12 cellular contexts compared by ENCODE assay signal in the genomic region with DNA sequence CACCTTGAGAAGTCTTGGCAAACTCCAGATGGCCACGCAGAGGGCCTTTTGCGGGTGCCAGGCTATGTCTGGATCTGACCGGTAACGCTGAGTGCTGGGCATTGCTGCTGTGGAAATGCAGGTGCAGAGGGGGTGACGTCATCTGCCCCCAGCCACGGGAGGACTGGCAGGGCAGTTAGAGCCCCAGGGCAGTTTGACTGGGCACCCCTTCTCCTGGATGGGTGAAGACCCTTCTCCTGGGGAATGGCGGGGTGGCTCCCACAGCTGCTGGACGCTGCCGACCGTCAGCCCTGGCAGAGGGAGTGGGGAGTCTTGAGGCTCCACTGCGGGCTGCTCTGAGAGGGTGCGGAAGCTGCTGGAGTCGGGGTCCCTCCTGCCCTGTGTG. TPM values are rescaled to one million over a fixed set of nuclear protein-coding genes. Genes with fewer than 3 reads are reported as not detected.
DNase-seq lines count a peak whose midpoint lies in the region; ATAC-seq and TF ChIP-seq lines count a peak whose summit lies in the region.
"Had no signal": no experiment of that assay in that cellular context is flagged by ENCODE, and none has a peak within 500 bp of the region (broad histone marks: within the 10 kb centered on the region; RNA-seq: fewer than 3 reads in every experiment).

No MANE protein-coding gene starts in this region.

- peak overlapping the region; percentile 86 for H3K9ac ChIP-seq in skeletal muscle satellite cell (ENCODE audit: low read depth, low read length)

- H3K4me2 ChIP-seq in hepatocyte (peak overlapping the region; percentile 78), skeletal muscle satellite cell (ENCODE audit: low read length) (no peak overlapping the region)

- H3K36me3 ChIP-seq in HEK293 (ENCODE audit: control insufficient read depth in 2 of 2, insufficient read depth in 1 of 2, low read length in 2 of 2) (no peaks in the 10 kb centered on the region), hepatocyte (replicated peaks; ENCODE audit: insufficient read depth, low read depth) (no peaks in the 10 kb centered on the region), skeletal muscle satellite cell (ENCODE audit: insufficient read depth, low read length) (no peaks in the 10 kb centered on the region)

- no peaks in the 10 kb centered on the region for H3K9me3 Mint-ChIP-seq in activated T-helper 17 cell treated with anti-CD3 and anti-CD28 coated beads, Interleukin-2, amount 50 U/mL, for 72 hours
- H3K9me3 Mint-ChIP-seq: memory B cell had no signal

- H3K4me3 ChIP-seq in HEK293 (ENCODE audit: low read depth, low read length) (no peak overlapping the region), hepatocyte (no peak overlapping the region), skeletal muscle satellite cell (ENCODE audit: low read length) (no peak overlapping the region)

- H3K4me1 ChIP-seq in HEK293 (ENCODE audit: control insufficient read depth, insufficient read depth, low read length), result peaks cover 2% of the 10 kb centered on the region
- peaks cover 33% of the 10 kb centered on the region for H3K4me1 ChIP-seq in hepatocyte (ENCODE audit: insufficient read depth)
- H3K4me1 ChIP-seq in skeletal muscle satellite cell (ENCODE audit: control insufficient read depth, insufficient read depth, low read length), result peaks cover 77% of the 10 kb centered on the region

- TF ChIP-seq CTCF in HEK293 (tag by site-specific recombination; IDR thresholded peaks at IDR 0.05) (no peak), hepatocyte (IDR thresholded peaks at IDR 0.05; ENCODE audit: poor library complexity) (no peak)

- peak overlapping the region; percentile 37 for H2AFZ ChIP-seq in hepatocyte

- H4K20me1 ChIP-seq in hepatocyte (ENCODE audit: insufficient read depth, poor library complexity, severe bottlenecking), result no peaks in the 10 kb centered on the region

- no peaks in the 10 kb centered on the region for H3K27me3 ChIP-seq in hepatocyte
- no peaks in the 10 kb centered on the region for H3K27me3 ChIP-seq in skeletal muscle satellite cell (ENCODE audit: control insufficient read depth, insufficient read depth, low read length)

- H3K79me2 ChIP-seq in hepatocyte, result no peaks in the 10 kb centered on the region

- POLR2A ChIA-PET in HEK293 (lab: Yijun Ruan, JAX), result interaction anchor here (0.8 to 0.9 kb wide), 2 partner anchors 13 to 14 kb away, joined by 3 to 4 read pairs; partner anchors contain the start of gene EDN2

- H3K27ac ChIP-seq in HEK293 (ENCODE audit: extremely low read depth, low read depth, low read length), result no peak overlapping the region
- peak overlapping the region; percentile 91 for H3K27ac ChIP-seq in hepatocyte

- DNase-seq in hepatocyte (ENCODE audit: low spot score) (no peak), AG08395 (ENCODE audit: low spot score) (no peak), amniotic stem cell (lab: John Stamatoyannopoulos, UW) (no peak)
- DNase-seq: GOT3; stimulated activated CD4-positive, alpha-beta T cell treated with anti-CD3 and anti-CD28 coated beads, Interleukin-1b, Interleukin-23, amount 100 ng/mL, for 48 hours had no signal

- ATAC-seq in activated T-helper 17 cell treated with anti-CD3 and anti-CD28 coated beads, Interleukin-2, amount 50 U/mL, for 72 hours (replicated peaks), result no peak
- ATAC-seq in HG03135 (IDR thresholded peaks at IDR 0.05; ENCODE audit: unreplicated experiment), result no peak
- no peak for ATAC-seq in HG03097 (IDR thresholded peaks at IDR 0.05; ENCODE audit: low FRiP score, unreplicated experiment)

- peaks cover 14% of the 10 kb centered on the region for H3K27me3 Mint-ChIP-seq in activated T-helper 17 cell treated with anti-CD3 and anti-CD28 coated beads, Interleukin-2, amount 50 U/mL, for 72 hours

- no peaks in the 10 kb centered on the region for H3K4me1 Mint-ChIP-seq in activated T-helper 17 cell treated with anti-CD3 and anti-CD28 coated beads, Interleukin-2, amount 50 U/mL, for 72 hours

- CTCF ChIA-PET in HEK293 (lab: Yijun Ruan, JAX), result interaction anchor here (0.6 to 2.5 kb wide), 4 partner anchors 15 to 42 kb away, joined by 3 to 18 read pairs (median 4); no protein-coding TSS in a partner anchor

- WGBS in hepatocyte (ENCODE audit: low lambda C conversion rate, missing lambda C conversion rate), result 91% methylated on average over 13 of the region's 13 CpGs

- no peak overlapping the region for H3K27ac Mint-ChIP-seq in activated T-helper 17 cell treated with anti-CD3 and anti-CD28 coated beads, Interleukin-2, amount 50 U/mL, for 72 hours
- H3K27ac Mint-ChIP-seq: memory B cell had no signal

- H3K4me3 Mint-ChIP-seq in activated T-helper 17 cell treated with anti-CD3 and anti-CD28 coated beads, Interleukin-2, amount 50 U/mL, for 72 hours, result peak overlapping the region; percentile 27
- H3K4me3 Mint-ChIP-seq: memory B cell had no signal

- H3K36me3 Mint-ChIP-seq in activated T-helper 17 cell treated with anti-CD3 and anti-CD28 coated beads, Interleukin-2, amount 50 U/mL, for 72 hours (ENCODE audit: low read depth), result no peaks in the 10 kb centered on the region
- H3K36me3 Mint-ChIP-seq: memory B cell had no signal

- no peaks in the 10 kb centered on the region for H3K9me3 ChIP-seq in HEK293 (ENCODE audit: control insufficient read depth, insufficient read depth, low read depth, low read length)
- H3K9me3 ChIP-seq in hepatocyte (ENCODE audit: low read depth), result no peaks in the 10 kb centered on the region
- no peaks in the 10 kb centered on the region for H3K9me3 ChIP-seq in skeletal muscle satellite cell (replicated peaks; ENCODE audit: low read length)

- no peaks in the 10 kb centered on the region for H3K9me2 ChIP-seq in hepatocyte (replicated peaks; ENCODE audit: insufficient read depth)

TF ChIP-seq in HEK293, 187 proteins besides CTCF, POLR2A, EP300 and RAD21:
- TF ChIP-seq WT1 (tag by site-specific recombination; IDR thresholded peaks at IDR 0.05), result no peak
- TF ChIP-seq ATF2 (tag by site-specific recombination; IDR thresholded peaks at IDR 0.05; ENCODE audit: low read depth), result peak; percentile 45; the same call in 1 of the 2 replicates
- no peak for TF ChIP-seq ZNF555 (tag by site-specific recombination; conservative IDR thresholded peaks at IDR 0.05)
- TF ChIP-seq, protein P1, sequence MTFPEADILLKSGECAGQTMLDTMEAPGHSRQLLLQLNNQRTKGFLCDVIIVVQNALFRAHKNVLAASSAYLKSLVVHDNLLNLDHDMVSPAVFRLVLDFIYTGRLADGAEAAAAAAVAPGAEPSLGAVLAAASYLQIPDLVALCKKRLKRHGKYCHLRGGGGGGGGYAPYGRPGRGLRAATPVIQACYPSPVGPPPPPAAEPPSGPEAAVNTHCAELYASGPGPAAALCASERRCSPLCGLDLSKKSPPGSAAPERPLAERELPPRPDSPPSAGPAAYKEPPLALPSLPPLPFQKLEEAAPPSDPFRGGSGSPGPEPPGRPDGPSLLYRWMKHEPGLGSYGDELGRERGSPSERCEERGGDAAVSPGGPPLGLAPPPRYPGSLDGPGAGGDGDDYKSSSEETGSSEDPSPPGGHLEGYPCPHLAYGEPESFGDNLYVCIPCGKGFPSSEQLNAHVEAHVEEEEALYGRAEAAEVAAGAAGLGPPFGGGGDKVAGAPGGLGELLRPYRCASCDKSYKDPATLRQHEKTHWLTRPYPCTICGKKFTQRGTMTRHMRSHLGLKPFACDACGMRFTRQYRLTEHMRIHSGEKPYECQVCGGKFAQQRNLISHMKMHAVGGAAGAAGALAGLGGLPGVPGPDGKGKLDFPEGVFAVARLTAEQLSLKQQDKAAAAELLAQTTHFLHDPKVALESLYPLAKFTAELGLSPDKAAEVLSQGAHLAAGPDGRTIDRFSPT (tag by site-specific recombination; IDR thresholded peaks at IDR 0.05), result peak; percentile 22; the same call in 1 of the 2 replicates
- TF ChIP-seq, protein P2, sequence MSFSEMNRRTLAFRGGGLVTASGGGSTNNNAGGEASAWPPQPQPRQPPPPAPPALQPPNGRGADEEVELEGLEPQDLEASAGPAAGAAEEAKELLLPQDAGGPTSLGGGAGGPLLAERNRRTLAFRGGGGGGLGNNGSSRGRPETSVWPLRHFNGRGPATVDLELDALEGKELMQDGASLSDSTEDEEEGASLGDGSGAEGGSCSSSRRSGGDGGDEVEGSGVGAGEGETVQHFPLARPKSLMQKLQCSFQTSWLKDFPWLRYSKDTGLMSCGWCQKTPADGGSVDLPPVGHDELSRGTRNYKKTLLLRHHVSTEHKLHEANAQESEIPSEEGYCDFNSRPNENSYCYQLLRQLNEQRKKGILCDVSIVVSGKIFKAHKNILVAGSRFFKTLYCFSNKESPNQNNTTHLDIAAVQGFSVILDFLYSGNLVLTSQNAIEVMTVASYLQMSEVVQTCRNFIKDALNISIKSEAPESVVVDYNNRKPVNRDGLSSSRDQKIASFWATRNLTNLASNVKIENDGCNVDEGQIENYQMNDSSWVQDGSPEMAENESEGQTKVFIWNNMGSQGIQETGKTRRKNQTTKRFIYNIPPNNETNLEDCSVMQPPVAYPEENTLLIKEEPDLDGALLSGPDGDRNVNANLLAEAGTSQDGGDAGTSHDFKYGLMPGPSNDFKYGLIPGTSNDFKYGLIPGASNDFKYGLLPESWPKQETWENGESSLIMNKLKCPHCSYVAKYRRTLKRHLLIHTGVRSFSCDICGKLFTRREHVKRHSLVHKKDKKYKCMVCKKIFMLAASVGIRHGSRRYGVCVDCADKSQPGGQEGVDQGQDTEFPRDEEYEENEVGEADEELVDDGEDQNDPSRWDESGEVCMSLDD (tag by site-specific recombination; IDR thresholded peaks at IDR 0.05), result 0 out of 2 replicates have a peak, but pooled peaks have one; percentile 44
- no peak for TF ChIP-seq ZNF585B (tag by site-specific recombination; IDR thresholded peaks at IDR 0.05)

RNA-seq across cellular contexts. Expression of gene EDN2, which starts 12.6 kb away (rescaled TPM):
- total RNA-seq in activated T-helper 17 cell treated with anti-CD3 and anti-CD28 coated beads, Interleukin-2, amount 50 U/mL, for 72 hours, result not detected
- total RNA-seq in hepatocyte, result 0.36 and 0.40 TPM in 2 replicates
- 2.3 and 2.7 TPM in 2 replicates for polyA plus RNA-seq in hepatocyte
- total RNA-seq in skeletal muscle satellite cell (2012; rRNA removed), result not detected in 2 replicates
- total RNA-seq: HT1080 had no signal
